Comparison of ENCODE assay signal across 9 cellular contexts in genomic region chr16:30491744-30492308, GRCh38. TPM values are rescaled to one million over a fixed set of nuclear protein-coding genes. Genes with fewer than 3 reads are reported as not detected.
DNase-seq lines count a peak whose midpoint lies in the region; ATAC-seq and TF ChIP-seq lines count a peak whose summit lies in the region.
"Had no signal": no experiment of that assay in that cellular context is flagged by ENCODE, and none has a peak within 500 bp of the region (broad histone marks: within the 10 kb centered on the region; RNA-seq: fewer than 3 reads in every experiment).

No MANE protein-coding gene starts in this region.

- H3K27me3 Mint-ChIP-seq in CD14-positive monocyte (ENCODE audit: low read depth in 3 of 3): peaks cover 0 to 2% (median 0%) of the 10 kb centered on the region in 3 donors
- no peaks in the 10 kb centered on the region for H3K27me3 Mint-ChIP-seq in activated T-helper 2 cell treated with anti-CD3 and anti-CD28 coated beads, Interferon-gamma antibody, Interleukin-2, Interleukin-4, amounts not matched to agents 10 μg/mL and 5 μg/mL and 100 μg/mL, durations not matched to agents 14 hours and 24 hours and 36 hours (ENCODE audit: low read depth)

- peaks cover 11% of the 10 kb centered on the region for H3K4me1 Mint-ChIP-seq in CD14-positive monocyte
- H3K4me1 Mint-ChIP-seq in activated T-helper 2 cell treated with anti-CD3 and anti-CD28 coated beads, Interferon-gamma antibody, Interleukin-2, Interleukin-4, amounts not matched to agents 10 μg/mL and 5 μg/mL and 100 μg/mL, durations not matched to agents 14 hours and 24 hours and 36 hours (ENCODE audit: low read depth): peaks cover 26% of the 10 kb centered on the region

- TF ChIP-seq POLR2A in stomach (IDR thresholded peaks at IDR 0.05): no peak

- intact Hi-C loops in CD14-positive monocyte (cut with micrococcal nuclease) (no loop called here), left colon (cut with DNase I, micrococcal nuclease) (no loop called here), stomach (cut with DNase I; ENCODE audit: low total_unique reads) (no loop called here)
- intact Hi-C loops in activated T-helper 2 cell treated with anti-CD3 and anti-CD28 coated beads, Interferon-gamma antibody, Interleukin-2, Interleukin-4, amounts not matched to agents 10 μg/mL and 5 μg/mL and 100 μg/mL, durations not matched to agents 14 hours and 24 hours and 36 hours (cut with micrococcal nuclease): no loop called here

- H3K36me3 ChIP-seq in stomach: peaks cover 0 to 33% (median 5%) of the 10 kb centered on the region in 4 donors

- TF ChIP-seq CTCF in CD14-positive monocyte (IDR thresholded peaks at IDR 0.05) (no peak), stomach (IDR thresholded peaks at IDR 0.05) (no peak)

- WGBS in stomach, 5 donors: 56 to 69% (median 59%) methylated on average over 6 of the region's 6 CpGs

- no peaks in the 10 kb centered on the region for H3K9me3 Mint-ChIP-seq in CD14-positive monocyte
- no peaks in the 10 kb centered on the region for H3K9me3 Mint-ChIP-seq in activated T-helper 2 cell treated with anti-CD3 and anti-CD28 coated beads, Interferon-gamma antibody, Interleukin-2, Interleukin-4, amounts not matched to agents 10 μg/mL and 5 μg/mL and 100 μg/mL, durations not matched to agents 14 hours and 24 hours and 36 hours

- DNase-seq in CD14-positive monocyte (ENCODE audit: low spot score): no peak
- peak in 55 of 76 experiments; percentile 4 to 79 (median 38) for DNase-seq in HUDEP-2 (lab: John Stamatoyannopoulos, UW; ENCODE audit: unreplicated experiment in 76 of 76)
- no peak for DNase-seq in activated T-helper 2 cell treated with anti-CD3 and anti-CD28 coated beads, Interferon-gamma antibody, Interleukin-2, Interleukin-4, amounts not matched to agents 10 μg/mL and 5 μg/mL and 100 μg/mL, durations not matched to agents 14 hours and 24 hours and 36 hours (ENCODE audit: low spot score)
- peak in 1 of 2 donors; percentile 35 for DNase-seq in left colon
- no peak for DNase-seq in stomach
- DNase-seq in NCI-H524 treated with DMSO at 0.1 percent for 48 hours (lab: John Stamatoyannopoulos, UW): no peak
- DNase-seq: stimulated activated CD4-positive, alpha-beta T cell treated with anti-CD3 and anti-CD28 coated beads, Interleukin-4, amount 100 ng/mL, for 24 hours had no signal

- H3K36me3 Mint-ChIP-seq in CD14-positive monocyte: peaks cover 74 to 95% of the 10 kb centered on the region in 2 donors
- H3K36me3 Mint-ChIP-seq in activated T-helper 2 cell treated with anti-CD3 and anti-CD28 coated beads, Interferon-gamma antibody, Interleukin-2, Interleukin-4, amounts not matched to agents 10 μg/mL and 5 μg/mL and 100 μg/mL, durations not matched to agents 14 hours and 24 hours and 36 hours (ENCODE audit: low read depth): peaks cover 71% of the 10 kb centered on the region

- H3K9me3 ChIP-seq in stomach: no peaks in the 10 kb centered on the region

- no peak for TF ChIP-seq EP300 in stomach (IDR thresholded peaks at IDR 0.05)

- peaks cover 0 to 14% (median 7%) of the 10 kb centered on the region in 4 donors for H3K4me1 ChIP-seq in stomach

- H3K4me3 Mint-ChIP-seq in CD14-positive monocyte: no peak overlapping the region
- H3K4me3 Mint-ChIP-seq in activated T-helper 2 cell treated with anti-CD3 and anti-CD28 coated beads, Interferon-gamma antibody, Interleukin-2, Interleukin-4, amounts not matched to agents 10 μg/mL and 5 μg/mL and 100 μg/mL, durations not matched to agents 14 hours and 24 hours and 36 hours (ENCODE audit: low read depth): no peak overlapping the region

- peak overlapping the region; percentile 24 to 79 (median 44) for H3K27ac Mint-ChIP-seq in CD14-positive monocyte
- peak overlapping the region; percentile 75 for H3K27ac Mint-ChIP-seq in activated T-helper 2 cell treated with anti-CD3 and anti-CD28 coated beads, Interferon-gamma antibody, Interleukin-2, Interleukin-4, amounts not matched to agents 10 μg/mL and 5 μg/mL and 100 μg/mL, durations not matched to agents 14 hours and 24 hours and 36 hours

- ATAC-seq in left colon (peak; percentile 55), GM21786 (IDR thresholded peaks at IDR 0.05; ENCODE audit: unreplicated experiment) (no peak), GM19035 (IDR thresholded peaks at IDR 0.05; ENCODE audit: unreplicated experiment) (no peak)

- no peak overlapping the region for H3K4me3 ChIP-seq in stomach

- H3K27ac ChIP-seq in stomach: no peak overlapping the region

- H3K27me3 ChIP-seq in stomach: peaks cover 0 to 11% (median 0%) of the 10 kb centered on the region in 3 donors

RNA-seq across cellular contexts. Expression of gene ITGAL, which starts 19.3 kb away (rescaled TPM):
- polyA plus RNA-seq in CD14-positive monocyte (100 to 1,000 TPM in 1 of 2 donors, 10 to 100 TPM in 1; 56.8 to 109 TPM), stomach (1 to 10 TPM; 1.2 to 4.3 (median 1.2) TPM)
- 292 and 293 TPM in 2 replicates for total RNA-seq in activated T-helper 2 cell treated with anti-CD3 and anti-CD28 coated beads, Interferon-gamma antibody, Interleukin-2, Interleukin-4, amounts not matched to agents 10 μg/mL and 5 μg/mL and 100 μg/mL, durations not matched to agents 14 hours and 24 hours and 36 hours
- total RNA-seq in left colon (1 to 10 TPM; 6.7 to 7.3 TPM), stomach (100 to 1,000 TPM in 1 of 5 donors, 10 to 100 TPM in 2, 1 to 10 TPM in 2; 5.8 to 256 (median 11.3) TPM)

RNA-seq across cellular contexts. Expression of gene ZNF768, which starts 34.5 kb away (rescaled TPM):
- 1 to 10 TPM; 2.8 to 3.0 TPM for polyA plus RNA-seq in CD14-positive monocyte
- 16.9 and 17.1 TPM in 2 replicates for total RNA-seq in activated T-helper 2 cell treated with anti-CD3 and anti-CD28 coated beads, Interferon-gamma antibody, Interleukin-2, Interleukin-4, amounts not matched to agents 10 μg/mL and 5 μg/mL and 100 μg/mL, durations not matched to agents 14 hours and 24 hours and 36 hours
- 10 to 100 TPM; 58.7 to 62.4 TPM for total RNA-seq in left colon
- total RNA-seq in stomach: 10 to 100 TPM; 11.9 to 75.0 (median 30.0) TPM
- 10 to 100 TPM; 27.0 to 33.2 (median 32.7) TPM for polyA plus RNA-seq in stomach

RNA-seq across cellular contexts. Expression of gene ZNF747, which starts 42.8 kb away (rescaled TPM):
- polyA plus RNA-seq in CD14-positive monocyte: 1 to 10 TPM; 4.1 to 6.6 TPM
- total RNA-seq in activated T-helper 2 cell treated with anti-CD3 and anti-CD28 coated beads, Interferon-gamma antibody, Interleukin-2, Interleukin-4, amounts not matched to agents 10 μg/mL and 5 μg/mL and 100 μg/mL, durations not matched to agents 14 hours and 24 hours and 36 hours: 11.8 and 11.9 TPM in 2 replicates
- total RNA-seq in left colon: 10 to 100 TPM in 1 of 2 donors, 1 to 10 TPM in 1; 9.8 to 11.7 TPM
- total RNA-seq in stomach: 10 to 100 TPM; 10.3 to 18.7 (median 12.9) TPM
- 1 to 10 TPM; 6.2 to 7.8 (median 7.3) TPM for polyA plus RNA-seq in stomach

RNA-seq across cellular contexts. Expression of gene SEPHS2, which starts 46.2 kb away (rescaled TPM):
- polyA plus RNA-seq in CD14-positive monocyte: 10 to 100 TPM; 54.2 to 56.4 TPM
- 82.9 and 84.1 TPM in 2 replicates for total RNA-seq in activated T-helper 2 cell treated with anti-CD3 and anti-CD28 coated beads, Interferon-gamma antibody, Interleukin-2, Interleukin-4, amounts not matched to agents 10 μg/mL and 5 μg/mL and 100 μg/mL, durations not matched to agents 14 hours and 24 hours and 36 hours
- 100 to 1,000 TPM; 157 to 183 TPM for total RNA-seq in left colon
- 100 to 1,000 TPM in 1 of 5 donors, 10 to 100 TPM in 4; 30.7 to 167 (median 41.4) TPM for total RNA-seq in stomach
- 10 to 100 TPM; 36.8 to 66.1 (median 61.1) TPM for polyA plus RNA-seq in stomach

Comparison
In these comparisons a context has a peak if more than half of its experiments do, and no peak if none do; other contexts are left out.
1. DNase-seq: peak in HUDEP-2 (55 of 76); none in CD14-positive monocyte (single experiment), activated T-helper 2 cell treated with anti-CD3 and anti-CD28 coated beads, Interferon-gamma antibody, Interleukin-2, Interleukin-4, amounts not matched to agents 10 μg/mL and 5 μg/mL and 100 μg/mL, durations not matched to agents 14 hours and 24 hours and 36 hours (single experiment), stomach (single experiment) and NCI-H524 treated with DMSO at 0.1 percent for 48 hours (single experiment).